8 cellular contexts compared by ENCODE assay signal in genomic region chr6:31730631-31731086, GRCh38. TPM values are rescaled to one million over a fixed set of nuclear protein-coding genes. Genes with fewer than 3 reads are reported as not detected.
A peak's percentile ranks its signal among the peaks of the same experiment; 100 is the strongest.
DNase-seq lines count a peak whose midpoint lies in the region; ATAC-seq and TF ChIP-seq lines count a peak whose summit lies in the region.

No MANE protein-coding gene starts in this region.

- peak overlapping the region; percentile 98 for H3K4me2 ChIP-seq in HCT116 (ENCODE audit: low read length)

- BruUV-seq in HCT116 (replicated peaks; lab: Mats Ljungman, UMichigan) = no TSS peak

- H3K36me3 ChIP-seq in HCT116 (ENCODE audit: control insufficient read depth in 1 of 2, insufficient read depth in 2 of 2, low read length in 2 of 2) (peaks cover 28 to 31% of the 10 kb centered on the region in 2 experiments), WERI-Rb-1 (peaks cover 68% of the 10 kb centered on the region), left ventricle myocardium inferior (peaks cover 62% of the 10 kb centered on the region), skeletal muscle tissue (ENCODE audit: control insufficient read depth in 3 of 3, insufficient read depth in 3 of 3, low read length in 3 of 3) (peaks cover 13 to 34% (median 24%) of the 10 kb centered on the region in 3 donors)

- TF ChIP-seq POLR2A in HCT116 (IDR thresholded peaks at IDR 0.05; ENCODE audit: borderline replicate concordance, extremely low read depth, insufficient read depth, insufficient read length) = no peak

- H3K9me3 ChIP-seq in HCT116 (ENCODE audit: control insufficient read depth in 1 of 2, insufficient read depth in 1 of 2, low read depth in 1 of 2, low read length in 2 of 2) (no peaks in the 10 kb centered on the region), WERI-Rb-1 (ENCODE audit: severe bottlenecking) (no peaks in the 10 kb centered on the region), left ventricle myocardium inferior (replicated peaks) (no peaks in the 10 kb centered on the region), skeletal muscle tissue (ENCODE audit: control insufficient read depth in 3 of 3, low read length in 3 of 3) (no peaks in the 10 kb centered on the region)

- H3K4me1 ChIP-seq in HCT116 (ENCODE audit: control insufficient read depth in 1 of 2, insufficient read depth in 2 of 2, low read length in 2 of 2) (peaks cover 12 to 39% of the 10 kb centered on the region in 2 experiments), left ventricle myocardium inferior (peaks cover 78% of the 10 kb centered on the region), skeletal muscle tissue (ENCODE audit: control insufficient read depth in 3 of 3, insufficient read depth in 3 of 3, low read length in 3 of 3) (peaks cover 29 to 33% (median 30%) of the 10 kb centered on the region in 3 donors)

- H3K9me2 ChIP-seq in HCT116 (ENCODE audit: insufficient read depth) = no peaks in the 10 kb centered on the region

- H3K4me3 ChIP-seq in HCT116 (replicated peaks in 1 of 2; ENCODE audit: low read depth in 1 of 2, low read length in 2 of 2) (peak overlapping the region in 1 of 2 experiments; percentile 70; a peak in 2 of 4 replicates), WERI-Rb-1 (ENCODE audit: low read depth, low read length) (no peak overlapping the region), left ventricle myocardium inferior (peak overlapping the region; percentile 93), skeletal muscle tissue (ENCODE audit: low read length in 3 of 3) (peak overlapping the region in 1 of 3 donors; percentile 88)

- H2AFZ ChIP-seq in HCT116 (ENCODE audit: low read depth, low read length, poor library complexity, severe bottlenecking) = no peak overlapping the region

- H3K27me3 ChIP-seq in HCT116 (ENCODE audit: insufficient read depth, low read length) (no peaks in the 10 kb centered on the region), WERI-Rb-1 (ENCODE audit: insufficient read depth, low read depth, severe bottlenecking) (no peaks in the 10 kb centered on the region), left ventricle myocardium inferior (ENCODE audit: low read depth) (no peaks in the 10 kb centered on the region), skeletal muscle tissue (ENCODE audit: control insufficient read depth in 3 of 3, insufficient read depth in 3 of 3, low read length in 3 of 3) (peaks cover 0 to 7% (median 0%) of the 10 kb centered on the region in 3 donors)

- peak overlapping the region; percentile 72; the same call in 1 of the 2 replicates for H3K9ac ChIP-seq in HCT116 (ENCODE audit: low read length)
- peak overlapping the region in 1 of 3 donors; percentile 86 for H3K9ac ChIP-seq in skeletal muscle tissue (ENCODE audit: low read depth in 1 of 3, low read length in 3 of 3)

- H3K79me2 ChIP-seq in HCT116 (ENCODE audit: insufficient read depth, low read length) = peaks cover 35% of the 10 kb centered on the region

- intact Hi-C loops in HCT116 (cut with micrococcal nuclease) (loop anchor here (2.0 kb wide), 1 partner anchor 50 kb away; the partner anchor contains the start of gene LY6G5C), left ventricle myocardium inferior (cut with micrococcal nuclease) (no loop called here)

- POLR2A ChIA-PET in HCT116 (lab: Charles Lee) = interaction anchor here (1.4 to 2.2 kb wide), 4 partner anchors 8 to 97 kb away, joined by 5 to 12 read pairs (median 9); partner anchors contain the start of genes ABHD16A, HSPA1B and MSH5

- TF ChIP-seq CTCF in HCT116 (IDR thresholded peaks at IDR 0.05 in 2 of 3, conservative IDR thresholded peaks at IDR 0.05 in 1 of 3; ENCODE audit: borderline replicate concordance in 1 of 3, insufficient read depth in 1 of 3, low read depth in 2 of 3, low read length in 2 of 3) (no peak), WERI-Rb-1 (IDR thresholded peaks at IDR 0.05; ENCODE audit: low read depth, low read length) (no peak), left ventricle myocardium inferior (IDR thresholded peaks at IDR 0.05; ENCODE audit: borderline replicate concordance) (no peak)

- CTCF ChIA-PET in HCT116 (lab: Charles Lee) = interaction anchor here (0.6 to 2.3 kb wide), 4 partner anchors 8 to 41 kb away, joined by 3 to 13 read pairs (median 8); no protein-coding TSS in a partner anchor

- RAD21 ChIA-PET in HCT116 (lab: Charles Lee; ENCODE audit: low non-redundant PET in 1 of 2, low total read pairs in 2 of 2, uncharacterized antibody in 2 of 2, unreplicated experiment in 2 of 2) = no interaction called here

- H3K27ac ChIP-seq in HCT116 (ENCODE audit: low read depth, low read length) = peak overlapping the region; percentile 90
- H3K27ac ChIP-seq in WERI-Rb-1 = peak overlapping the region; percentile 81
- peak overlapping the region; percentile 98 for H3K27ac ChIP-seq in left ventricle myocardium inferior (replicated peaks)
- H3K27ac ChIP-seq in skeletal muscle tissue (ENCODE audit: low read depth, low read length) = peak overlapping the region; percentile 40

- DNase-seq in HCT116 (ENCODE audit: low read depth, low spot score) (no peak), WERI-Rb-1 (no peak), left ventricle myocardium inferior (no peak)

- no peak for ATAC-seq in HCT116
- no peak for ATAC-seq in GM18907 (IDR thresholded peaks at IDR 0.05; ENCODE audit: unreplicated experiment)
- ATAC-seq in GM21381 (IDR thresholded peaks at IDR 0.05; ENCODE audit: unreplicated experiment) = no peak
- ATAC-seq in HG03280 (IDR thresholded peaks at IDR 0.05; ENCODE audit: unreplicated experiment) = no peak
- no peak for ATAC-seq in HG02798 (IDR thresholded peaks at IDR 0.05; ENCODE audit: poor library complexity, unreplicated experiment)

- no peak for TF ChIP-seq RAD21 in HCT116 (IDR thresholded peaks at IDR 0.05; ENCODE audit: low read depth)

- H4K20me1 ChIP-seq in HCT116 (ENCODE audit: insufficient read depth) = no peaks in the 10 kb centered on the region; the same call in 1 of the 2 replicates

TF ChIP-seq in HCT116, 20 proteins besides CTCF, POLR2A, EP300 and RAD21 (continues in another document):
- TF ChIP-seq, protein P1, sequence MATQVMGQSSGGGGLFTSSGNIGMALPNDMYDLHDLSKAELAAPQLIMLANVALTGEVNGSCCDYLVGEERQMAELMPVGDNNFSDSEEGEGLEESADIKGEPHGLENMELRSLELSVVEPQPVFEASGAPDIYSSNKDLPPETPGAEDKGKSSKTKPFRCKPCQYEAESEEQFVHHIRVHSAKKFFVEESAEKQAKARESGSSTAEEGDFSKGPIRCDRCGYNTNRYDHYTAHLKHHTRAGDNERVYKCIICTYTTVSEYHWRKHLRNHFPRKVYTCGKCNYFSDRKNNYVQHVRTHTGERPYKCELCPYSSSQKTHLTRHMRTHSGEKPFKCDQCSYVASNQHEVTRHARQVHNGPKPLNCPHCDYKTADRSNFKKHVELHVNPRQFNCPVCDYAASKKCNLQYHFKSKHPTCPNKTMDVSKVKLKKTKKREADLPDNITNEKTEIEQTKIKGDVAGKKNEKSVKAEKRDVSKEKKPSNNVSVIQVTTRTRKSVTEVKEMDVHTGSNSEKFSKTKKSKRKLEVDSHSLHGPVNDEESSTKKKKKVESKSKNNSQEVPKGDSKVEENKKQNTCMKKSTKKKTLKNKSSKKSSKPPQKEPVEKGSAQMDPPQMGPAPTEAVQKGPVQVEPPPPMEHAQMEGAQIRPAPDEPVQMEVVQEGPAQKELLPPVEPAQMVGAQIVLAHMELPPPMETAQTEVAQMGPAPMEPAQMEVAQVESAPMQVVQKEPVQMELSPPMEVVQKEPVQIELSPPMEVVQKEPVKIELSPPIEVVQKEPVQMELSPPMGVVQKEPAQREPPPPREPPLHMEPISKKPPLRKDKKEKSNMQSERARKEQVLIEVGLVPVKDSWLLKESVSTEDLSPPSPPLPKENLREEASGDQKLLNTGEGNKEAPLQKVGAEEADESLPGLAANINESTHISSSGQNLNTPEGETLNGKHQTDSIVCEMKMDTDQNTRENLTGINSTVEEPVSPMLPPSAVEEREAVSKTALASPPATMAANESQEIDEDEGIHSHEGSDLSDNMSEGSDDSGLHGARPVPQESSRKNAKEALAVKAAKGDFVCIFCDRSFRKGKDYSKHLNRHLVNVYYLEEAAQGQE (IDR thresholded peaks at IDR 0.05; ENCODE audit: low read depth) = no peak
- TF ChIP-seq ATF3 (IDR thresholded peaks at IDR 0.05) (no peak), TCF7L2 (IDR thresholded peaks at IDR 0.05; ENCODE audit: borderline replicate concordance, extremely low read depth, insufficient read depth, insufficient read length) (no peak)
- TF ChIP-seq, protein P2, sequence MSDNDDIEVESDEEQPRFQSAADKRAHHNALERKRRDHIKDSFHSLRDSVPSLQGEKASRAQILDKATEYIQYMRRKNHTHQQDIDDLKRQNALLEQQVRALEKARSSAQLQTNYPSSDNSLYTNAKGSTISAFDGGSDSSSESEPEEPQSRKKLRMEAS (IDR thresholded peaks at IDR 0.05) = no peak

RNA-seq across cellular contexts. Expression of gene DDAH2, which starts 1.6 kb away (rescaled TPM):
- total RNA-seq in HCT116 (2021; ENCODE audit: unreplicated experiment) (43.4 TPM), left ventricle myocardium inferior (36.1 TPM), skeletal muscle tissue (73.1 TPM)
- 43.2 and 45.3 TPM in 2 replicates for polyA plus RNA-seq in HCT116 (2012)

RNA-seq across cellular contexts. Expression of gene CLIC1, which starts 5.7 kb away (rescaled TPM):
- total RNA-seq in HCT116 (2021; ENCODE audit: unreplicated experiment) (432 TPM), left ventricle myocardium inferior (78.0 TPM), skeletal muscle tissue (152 TPM)
- 496 and 580 TPM in 2 replicates for polyA plus RNA-seq in HCT116 (2012)

RNA-seq across cellular contexts. Expression of gene MPIG6B, which starts 7.5 kb away (rescaled TPM):
- total RNA-seq in HCT116 (2021; ENCODE audit: unreplicated experiment) (0.42 TPM), left ventricle myocardium inferior (0.19 TPM), skeletal muscle tissue (0.52 TPM)
- 0.32 and 0.65 TPM in 2 replicates for polyA plus RNA-seq in HCT116 (2012)

RNA-seq across cellular contexts. Expression of gene LY6G6C, which starts 9.1 kb away (rescaled TPM):
- total RNA-seq in HCT116 (2021; ENCODE audit: unreplicated experiment) (0.54 TPM), left ventricle myocardium inferior (not detected), skeletal muscle tissue (not detected)
- 0.17 and 0.41 TPM in 2 replicates for polyA plus RNA-seq in HCT116 (2012)

RNA-seq across cellular contexts. Expression of gene MSH5, which starts 9.1 kb away (rescaled TPM):
- 90.4 TPM for total RNA-seq in HCT116 (2021; ENCODE audit: unreplicated experiment)
- polyA plus RNA-seq in HCT116 (2012) = 49.3 and 53.4 TPM in 2 replicates
- 1.3 TPM for total RNA-seq in left ventricle myocardium inferior
- 3.1 TPM for total RNA-seq in skeletal muscle tissue

Comparison
In these comparisons a context has a peak if more than half of its experiments do, and no peak if none do; other contexts are left out.
1. H3K27ac ChIP-seq: peak in every context shown above with its lines; median percentile 98 in left ventricle myocardium inferior; 90 in HCT116; 81 in WERI-Rb-1; 40 in skeletal muscle tissue.